In the genomic region with DNA sequence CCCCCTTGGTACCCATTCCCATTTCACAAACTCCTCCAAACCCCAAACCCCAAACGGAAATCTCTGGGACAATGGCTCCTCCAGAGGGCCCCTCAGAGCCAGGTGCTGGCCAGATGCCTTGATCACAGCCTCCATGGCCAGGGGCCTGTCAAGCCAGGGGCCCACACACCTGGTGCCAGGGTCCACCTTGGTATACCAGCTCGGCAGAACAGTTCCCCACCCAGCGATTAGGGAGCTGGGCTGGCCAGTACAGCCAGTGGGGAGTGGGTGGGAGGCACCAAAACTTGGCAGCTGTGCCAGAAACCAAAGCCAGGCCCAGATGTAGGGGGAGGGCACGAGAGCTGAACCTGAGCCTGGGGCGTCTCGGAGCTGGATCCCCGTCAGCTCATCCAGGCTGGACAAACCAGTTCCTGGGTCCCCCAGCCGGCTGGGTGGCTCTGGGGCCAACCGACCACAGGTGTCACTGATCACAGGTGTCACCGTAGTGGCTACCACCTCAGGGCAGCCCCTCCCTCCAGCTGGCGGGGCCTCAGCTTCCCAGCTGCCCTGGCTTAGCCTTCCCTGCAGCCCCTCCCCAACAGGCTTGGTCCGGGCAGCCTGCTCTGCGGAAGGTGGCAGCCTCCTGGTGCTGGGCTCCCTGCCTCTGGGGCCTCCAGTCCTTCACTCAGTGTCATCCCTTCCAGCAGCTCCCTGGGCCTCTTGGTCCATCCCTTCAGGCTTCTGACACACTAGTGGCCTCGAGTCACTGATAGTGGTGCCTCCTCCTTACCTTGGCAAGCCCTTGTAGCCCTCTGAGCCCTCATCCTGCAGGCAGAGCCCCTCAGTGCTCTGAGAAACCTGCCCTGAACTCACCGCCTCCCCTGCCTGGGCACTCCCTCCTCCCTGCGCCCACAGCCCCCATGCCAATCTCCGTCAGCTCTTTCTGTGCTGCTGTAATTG, we compare ENCODE assay signal across 19 cellular contexts. TPM values are rescaled to one million over a fixed set of nuclear protein-coding genes. Genes with fewer than 3 reads are reported as not detected.
A peak's percentile ranks its signal among the peaks of the same experiment; 100 is the strongest.
DNase-seq lines count a peak whose midpoint lies in the region; ATAC-seq, FAIRE-seq and TF ChIP-seq lines count a peak whose summit lies in the region.
"Had no signal": no experiment of that assay in that cellular context is flagged by ENCODE, and none has a peak within 500 bp of the region (broad histone marks: within the 10 kb centered on the region; RNA-seq: fewer than 3 reads in every experiment).

No MANE protein-coding gene starts in this region.

- H3K9me3 ChIP-seq in mammary epithelial cell (replicated peaks; ENCODE audit: insufficient read depth, low read length) (no peaks in the 10 kb centered on the region), K562 (replicated peaks; ENCODE audit: control insufficient read depth, insufficient read depth, low read depth, low read length) (no peaks in the 10 kb centered on the region), Karpas-422 (ENCODE audit: low read length) (no peaks in the 10 kb centered on the region), testis (no peaks in the 10 kb centered on the region)
- H3K9me3 ChIP-seq: esophagus muscularis mucosa, neutrophil had no signal

- BruUV-seq in mammary epithelial cell (replicated peaks; lab: Mats Ljungman, UMichigan) (no TSS peak), K562 (replicated peaks; lab: Mats Ljungman, UMichigan) (no TSS peak)

- no peaks in the 10 kb centered on the region for H3K79me2 ChIP-seq in mammary epithelial cell (ENCODE audit: insufficient read depth, low read length)
- no peaks in the 10 kb centered on the region for H3K79me2 ChIP-seq in K562 (ENCODE audit: control insufficient read depth, insufficient read depth, low read length)
- H3K79me2 ChIP-seq in Karpas-422 (ENCODE audit: low read length) = no peaks in the 10 kb centered on the region

- no peaks in the 10 kb centered on the region for H3K9me3 Mint-ChIP-seq in mesothelial cell of epicardium
- H3K9me3 Mint-ChIP-seq: stimulated activated naive CD8-positive, alpha-beta T cell treated with anti-CD3 and anti-CD28 coated beads, Interleukin-15, amount 100 ng/mL, for 72 hours had no signal

- intact Hi-C loops in mammary epithelial cell (cut with micrococcal nuclease) (no loop called here), K562 (cut with micrococcal nuclease) (no loop called here), testis (cut with DNase I; ENCODE audit: low total_unique reads) (no loop called here)

- no peaks in the 10 kb centered on the region for H3K27me3 Mint-ChIP-seq in mesothelial cell of epicardium (ENCODE audit: low read depth)
- H3K27me3 Mint-ChIP-seq: stimulated activated naive CD8-positive, alpha-beta T cell treated with anti-CD3 and anti-CD28 coated beads, Interleukin-15, amount 100 ng/mL, for 72 hours had no signal

- H3K36me3 Mint-ChIP-seq in mesothelial cell of epicardium = no peaks in the 10 kb centered on the region

- ATAC-seq in K562 (no peak), HG02870 (IDR thresholded peaks at IDR 0.05; ENCODE audit: unreplicated experiment) (no peak)
- ATAC-seq: stimulated activated naive CD8-positive, alpha-beta T cell treated with anti-CD3 and anti-CD28 coated beads, Interleukin-15, amount 100 ng/mL, for 72 hours had no signal

- in situ Hi-C loops in T47D (cut with HindIII; ENCODE audit: low pct_unique_long_range_greater_than_20kb, low sequenced_read_pairs) = no loop called here
- in situ Hi-C loops in mammary epithelial cell (cut with MboI; ENCODE audit: low sequenced_read_pairs in 2 of 2) = no loop called here
- in situ Hi-C loops in K562 (cut with MboI) = no loop called here

- no peak for FAIRE-seq in K562 (lab: Jason Lieb, UNC)

- dilution Hi-C loops in mammary epithelial cell (cut with HindIII; ENCODE audit: low sequenced_read_pairs) = no loop called here

- H4K20me1 ChIP-seq in mammary epithelial cell (ENCODE audit: insufficient read depth, low read length) (no peaks in the 10 kb centered on the region), K562 (replicated peaks; ENCODE audit: control insufficient read depth, insufficient read depth, low read length) (no peaks in the 10 kb centered on the region; the same call in 1 of the 2 replicates), Karpas-422 (ENCODE audit: insufficient read depth, low read depth, low read length) (peaks cover 4% of the 10 kb centered on the region; the same call in 1 of the 2 replicates)

- CTCF ChIA-PET in mammary epithelial cell (lab: Charles Lee; ENCODE audit: low non-redundant PET) = no interaction called here
- CTCF ChIA-PET in K562 (lab: Yijun Ruan, JAX; ENCODE audit: low intra/inter-chr PET ratio) = no interaction called here

- H3K9me1 ChIP-seq in K562 (ENCODE audit: control insufficient read depth, insufficient read depth, low read length) = peaks cover 4% of the 10 kb centered on the region

- no peak for TF ChIP-seq RAD21 in K562 (CRISPR knock-in tag; conservative IDR thresholded peaks at IDR 0.05 in 1 of 2, IDR thresholded peaks at IDR 0.05 in 1 of 2)

- peak overlapping the region; percentile 97 for H3K27ac Mint-ChIP-seq in mesothelial cell of epicardium

- no peaks in the 10 kb centered on the region for H3K9me2 ChIP-seq in Karpas-422 (replicated peaks; ENCODE audit: insufficient read depth, low read length)

- TF ChIP-seq POLR2A in K562 (conservative IDR thresholded peaks at IDR 0.05) (no peak), testis (IDR thresholded peaks at IDR 0.05) (no peak)

- H3K27ac ChIP-seq in mammary epithelial cell (ENCODE audit: insufficient read depth, low read depth, low read length) (no peak overlapping the region), K562 (ENCODE audit: extremely low read depth, low read depth, low read length) (no peak overlapping the region), Karpas-422 (ENCODE audit: low read length) (no peak overlapping the region), testis (no peak overlapping the region)
- H3K27ac ChIP-seq: esophagus muscularis mucosa, neutrophil had no signal

- H3K4me1 Mint-ChIP-seq in mesothelial cell of epicardium = peaks cover 36% of the 10 kb centered on the region

- H3K4me1 ChIP-seq in mammary epithelial cell (ENCODE audit: insufficient read depth, low read length) (no peaks in the 10 kb centered on the region), K562 (replicated peaks in 1 of 2; ENCODE audit: control insufficient read depth in 2 of 2, insufficient read depth in 2 of 2, low read length in 2 of 2) (peaks cover 31 to 80% of the 10 kb centered on the region in 2 experiments), Karpas-422 (ENCODE audit: low read length) (peaks cover 39% of the 10 kb centered on the region), testis (peaks cover 8% of the 10 kb centered on the region)

- no peaks in the 10 kb centered on the region for H3K36me3 ChIP-seq in mammary epithelial cell (ENCODE audit: insufficient read depth, low read length)
- H3K36me3 ChIP-seq in K562 (ENCODE audit: control insufficient read depth, insufficient read depth, low read length) = peaks cover 31% of the 10 kb centered on the region; the same call in 2 of the 3 replicates
- H3K36me3 ChIP-seq in Karpas-422 (ENCODE audit: insufficient read depth, low read length) = no peaks in the 10 kb centered on the region
- no peaks in the 10 kb centered on the region for H3K36me3 ChIP-seq in testis (ENCODE audit: low read depth, missing control alignments)
- H3K36me3 ChIP-seq: esophagus muscularis mucosa, neutrophil had no signal

- TF ChIP-seq CTCF in mammary epithelial cell (conservative IDR thresholded peaks at IDR 0.05 in 1 of 2, IDR thresholded peaks at IDR 0.05 in 1 of 2; ENCODE audit: extremely low read depth in 1 of 2, insufficient read depth in 1 of 2, low read depth in 1 of 2, low read length in 2 of 2) (no peak), K562 (IDR thresholded peaks at IDR 0.05 in 2 of 3, conservative IDR thresholded peaks at IDR 0.05 in 1 of 3; ENCODE audit: insufficient read depth in 2 of 3, low read depth in 1 of 3, low read length in 3 of 3) (no peak), mesothelial cell of epicardium (IDR thresholded peaks at IDR 0.05; ENCODE audit: unreplicated experiment) (no peak), testis (IDR thresholded peaks at IDR 0.05) (no peak)

- H3K27me3 ChIP-seq in mammary epithelial cell (ENCODE audit: insufficient read depth, low read length) (no peaks in the 10 kb centered on the region), K562 (ENCODE audit: control insufficient read depth in 2 of 2, insufficient read depth in 2 of 2, low read length in 2 of 2) (no peaks in the 10 kb centered on the region), Karpas-422 (ENCODE audit: low read length) (no peaks in the 10 kb centered on the region), testis (no peaks in the 10 kb centered on the region)

- H3K9ac ChIP-seq in mammary epithelial cell (ENCODE audit: insufficient read depth, low read length) = no peak overlapping the region
- peak overlapping the region in 1 of 2 experiments; percentile 7; a peak in 2 of 4 replicates for H3K9ac ChIP-seq in K562 (ENCODE audit: insufficient read depth in 1 of 2, low read depth in 2 of 2, low read length in 2 of 2)
- no peak overlapping the region for H3K9ac ChIP-seq in Karpas-422 (ENCODE audit: low read length)

- POLR2A ChIA-PET in K562 (lab: Yijun Ruan, JAX) = interaction anchor here (0.6 to 1.2 kb wide), 7 partner anchors 9 to 669 kb away, joined by 3 to 5 read pairs (median 4); no protein-coding TSS in a partner anchor

- 63% methylated on average over 12 of the region's 17 CpGs for WGBS in mammary epithelial cell (ENCODE audit: low coverage, missing lambda C conversion rate)
- 87% methylated on average over 15 of the region's 17 CpGs for WGBS in K562 (ENCODE audit: insufficient coverage, low coverage, missing lambda C conversion rate)
- 91 to 96% methylated on average over 4 to 16 of the region's 17 CpGs for WGBS in testis, 2 donors

- H3K4me2 ChIP-seq in mammary epithelial cell (ENCODE audit: insufficient read depth, low read depth, low read length) (no peak overlapping the region), K562 (ENCODE audit: insufficient read depth, low read length) (no peak overlapping the region), Karpas-422 (ENCODE audit: low read depth, low read length, poor library complexity, severe bottlenecking) (no peak overlapping the region)

- no peak for TF ChIP-seq EP300 in K562 (IDR thresholded peaks at IDR 0.05; ENCODE audit: low read length)

- peak overlapping the region; percentile 22 for H3K4me3 Mint-ChIP-seq in mesothelial cell of epicardium
- H3K4me3 Mint-ChIP-seq: stimulated activated naive CD8-positive, alpha-beta T cell treated with anti-CD3 and anti-CD28 coated beads, Interleukin-15, amount 100 ng/mL, for 72 hours had no signal

- peak; percentile 87 to 95 for DNase-seq in T47D (ENCODE audit: low read depth in 1 of 2, low spot score in 1 of 2)
- no peak for DNase-seq in mammary epithelial cell
- DNase-seq in K562 (ENCODE audit: extremely low read depth in 1 of 4, low spot score in 3 of 4) = no peak
- DNase-seq in mesothelial cell of epicardium (ENCODE audit: low spot score in 2 of 2, unreplicated experiment in 2 of 2) = no peak
- DNase-seq in Karpas-422 = no peak
- DNase-seq in testis = no peak
- DNase-seq in T-helper 2 cell = no peak
- DNase-seq: activated CD4-positive, CD25-positive, alpha-beta regulatory T cell treated with anti-CD3 and anti-CD28 coated beads, Interleukin-2, amount 50 U/mL, for 72 hours; activated T-cell treated with anti-CD3 and anti-CD28 coated beads for 4 hours; cerebellar nuclear complex; DMS79; NCI-H1092; NCI-H446; OCI-M1; stimulated activated naive CD8-positive, alpha-beta T cell treated with anti-CD3 and anti-CD28 coated beads, Interleukin-15, amount 100 ng/mL, for 72 hours had no signal

- no peak overlapping the region for H3K4me3 ChIP-seq in mammary epithelial cell (replicated peaks in 1 of 3; ENCODE audit: insufficient read depth in 1 of 3, low read depth in 2 of 3, low read length in 3 of 3)
- H3K4me3 ChIP-seq in K562 = no peak overlapping the region
- no peak overlapping the region for H3K4me3 ChIP-seq in Karpas-422 (ENCODE audit: low read length)
- H3K4me3 ChIP-seq in testis = no peak overlapping the region
- H3K4me3 ChIP-seq: esophagus muscularis mucosa, lung had no signal

- H2AFZ ChIP-seq in mammary epithelial cell (ENCODE audit: low read depth, low read length) = no peak overlapping the region
- H2AFZ ChIP-seq in K562 (ENCODE audit: low read depth, low read length) = no peak overlapping the region
- H2AFZ ChIP-seq in Karpas-422 (ENCODE audit: low read length) = no peak overlapping the region

RNA-seq across cellular contexts. Expression of gene RMND5B, which starts 6.6 kb away (rescaled TPM):
- total RNA-seq in mammary epithelial cell (10 to 100 TPM; 15.3 to 23.8 TPM), K562 (2014; rRNA removed) (37.0 and 39.0 TPM in 2 replicates), K562 (2014; rRNA removed; fragmentation: Illumina TruSeq; extraction: Trizol) (16.9 and 21.1 TPM in 2 replicates), K562 (2015; rRNA removed; fragmentation: Illumina TruSeq; extraction: Trizol) (19.2 and 20.3 TPM in 2 replicates), K562 (2021) (53.6 and 54.8 TPM in 2 replicates), mesothelial cell of epicardium (32.6 to 34.5 TPM (median 34.0 TPM) in 3 replicates), testis (100 to 1,000 TPM in 1 of 2 donors, 10 to 100 TPM in 1; 73.0 to 102 TPM)
- polyA plus RNA-seq in mammary epithelial cell (17.1 TPM), K562 (2011; rRNA removed) (54.3 and 57.0 TPM in 2 replicates), K562 (2014; fragmentation: Illumina TruSeq; extraction: Trizol) (28.3 and 36.1 TPM in 2 replicates), K562 (2014; fragmentation: Nextera tagmentation; extraction: Ambion mirVana) (1 to 10 TPM; 2.6 to 4.4 TPM), K562 (2014; rRNA removed) (44.3 and 45.0 TPM in 2 replicates), testis (ENCODE audit: insufficient read depth, low read depth, low replicate concordance) (181 TPM)
- 22.2 TPM for polyA minus RNA-seq in mammary epithelial cell
- total RNA-seq in K562 (2011; cell fraction: chromatin; rRNA removed; ENCODE audit: low replicate concordance) = 123 and 227 TPM in 2 replicates
- total RNA-seq in K562 (2011; cell fraction: nucleolus; rRNA removed) = 112 and 125 TPM in 2 replicates
- 135 and 197 TPM in 2 replicates for total RNA-seq in K562 (2011; cell fraction: nucleoplasm; rRNA removed)
- polyA plus RNA-seq in K562 (2011; cell fraction: cytosol; rRNA removed) = 52.6 and 79.7 TPM in 2 replicates
- 95.5 and 159 TPM in 2 replicates for polyA plus RNA-seq in K562 (2011; cell fraction: nucleus; rRNA removed)
- 47.6 and 49.2 TPM in 2 replicates for polyA plus RNA-seq in K562 (2012)
- polyA minus RNA-seq in K562 (2011; rRNA and poly(A)+ RNA removed) = 39.4 and 55.6 TPM in 2 replicates
- polyA minus RNA-seq in K562 (2011; cell fraction: cytosol; rRNA and poly(A)+ RNA removed) = 23.1 and 24.5 TPM in 2 replicates
- 43.0 and 45.6 TPM in 2 replicates for polyA minus RNA-seq in K562 (2011; cell fraction: nucleus; rRNA and poly(A)+ RNA removed)
- total RNA-seq in Karpas-422 (2014; rRNA removed; shearing (Covaris generic); ENCODE audit: low replicate concordance) = 42.9 and 59.2 TPM in 2 replicates

RNA-seq across cellular contexts. Expression of gene N4BP3, which starts 10.9 kb away (rescaled TPM):
- 1 to 10 TPM in 1 of 2 donors, under 1 TPM in 1; 0.67 to 2.2 TPM for total RNA-seq in mammary epithelial cell
- 0.46 TPM for polyA plus RNA-seq in mammary epithelial cell
- polyA minus RNA-seq in mammary epithelial cell = not detected
- total RNA-seq in K562 (2011; cell fraction: chromatin; rRNA removed; ENCODE audit: low replicate concordance) = 7.7 and 21.3 TPM in 2 replicates
- 14.7 and 14.9 TPM in 2 replicates for total RNA-seq in K562 (2011; cell fraction: nucleolus; rRNA removed)
- 10.3 and 11.8 TPM in 2 replicates for total RNA-seq in K562 (2011; cell fraction: nucleoplasm; rRNA removed)
- total RNA-seq in K562 (2014; rRNA removed) = 6.4 and 7.1 TPM in 2 replicates
- 0.73 and 1.2 TPM in 2 replicates for total RNA-seq in K562 (2014; rRNA removed; fragmentation: Illumina TruSeq; extraction: Trizol)
- total RNA-seq in K562 (2015; rRNA removed; fragmentation: Illumina TruSeq; extraction: Trizol) = 2.4 TPM in 2 replicates
- total RNA-seq in K562 (2021) = 6.6 and 7.0 TPM in 2 replicates
- polyA plus RNA-seq in K562 (2011; rRNA removed) = 3.4 and 3.5 TPM in 2 replicates
- polyA plus RNA-seq in K562 (2011; cell fraction: cytosol; rRNA removed) = 3.6 and 8.3 TPM in 2 replicates
- 7.7 and 13.0 TPM in 2 replicates for polyA plus RNA-seq in K562 (2011; cell fraction: nucleus; rRNA removed)
- polyA plus RNA-seq in K562 (2012) = 3.4 and 4.5 TPM in 2 replicates
- polyA plus RNA-seq in K562 (2014; fragmentation: Illumina TruSeq; extraction: Trizol) = 1.8 and 3.2 TPM in 2 replicates
- under 1 TPM; 0.06 to 0.10 TPM for polyA plus RNA-seq in K562 (2014; fragmentation: Nextera tagmentation; extraction: Ambion mirVana)
- 4.0 and 4.7 TPM in 2 replicates for polyA plus RNA-seq in K562 (2014; rRNA removed)
- 1.9 and 3.2 TPM in 2 replicates for polyA minus RNA-seq in K562 (2011; rRNA and poly(A)+ RNA removed)
- 4.7 and 5.6 TPM in 2 replicates for polyA minus RNA-seq in K562 (2011; cell fraction: cytosol; rRNA and poly(A)+ RNA removed)
- 7.0 and 7.4 TPM in 2 replicates for polyA minus RNA-seq in K562 (2011; cell fraction: nucleus; rRNA and poly(A)+ RNA removed)
- 1.8 to 2.3 TPM (median 2.1 TPM) in 3 replicates for total RNA-seq in mesothelial cell of epicardium
- total RNA-seq in Karpas-422 (2014; rRNA removed; shearing (Covaris generic); ENCODE audit: low replicate concordance) = 1.2 and 4.1 TPM in 2 replicates
- 1 to 10 TPM; 3.2 to 3.6 TPM for total RNA-seq in testis
- polyA plus RNA-seq in testis (ENCODE audit: insufficient read depth, low read depth, low replicate concordance) = 1.4 TPM

RNA-seq across cellular contexts. Expression of gene NHP2, which starts 29.4 kb away (rescaled TPM):
- total RNA-seq in mammary epithelial cell (100 to 1,000 TPM in 1 of 2 donors, 10 to 100 TPM in 1; 72.8 to 152 TPM), K562 (2014; rRNA removed) (559 and 622 TPM in 2 replicates), K562 (2014; rRNA removed; fragmentation: Illumina TruSeq; extraction: Trizol) (128 and 144 TPM in 2 replicates), K562 (2015; rRNA removed; fragmentation: Illumina TruSeq; extraction: Trizol) (255 and 258 TPM in 2 replicates), K562 (2021) (304 and 309 TPM in 2 replicates), mesothelial cell of epicardium (112 to 120 TPM (median 116 TPM) in 3 replicates), testis (100 to 1,000 TPM; 132 to 208 TPM)
- polyA plus RNA-seq in mammary epithelial cell (213 TPM), K562 (2011; rRNA removed) (140 and 146 TPM in 2 replicates), K562 (2014; fragmentation: Illumina TruSeq; extraction: Trizol) (143 and 312 TPM in 2 replicates), K562 (2014; fragmentation: Nextera tagmentation; extraction: Ambion mirVana) (100 to 1,000 TPM in 1 of 2 experiments, 10 to 100 TPM in 1; 52.8 to 124 TPM), K562 (2014; rRNA removed) (302 and 369 TPM in 2 replicates), testis (ENCODE audit: insufficient read depth, low read depth, low replicate concordance) (105 TPM)
- 91.2 TPM for polyA minus RNA-seq in mammary epithelial cell
- total RNA-seq in K562 (2011; cell fraction: chromatin; rRNA removed; ENCODE audit: low replicate concordance) = 43.3 and 92.9 TPM in 2 replicates
- total RNA-seq in K562 (2011; cell fraction: nucleolus; rRNA removed) = 96.6 and 97.4 TPM in 2 replicates
- 76.8 and 91.9 TPM in 2 replicates for total RNA-seq in K562 (2011; cell fraction: nucleoplasm; rRNA removed)
- polyA plus RNA-seq in K562 (2011; cell fraction: cytosol; rRNA removed) = 191 and 212 TPM in 2 replicates
- polyA plus RNA-seq in K562 (2011; cell fraction: nucleus; rRNA removed) = 106 and 110 TPM in 2 replicates
- 178 and 294 TPM in 2 replicates for polyA plus RNA-seq in K562 (2012)
- polyA minus RNA-seq in K562 (2011; rRNA and poly(A)+ RNA removed) = 66.3 and 75.7 TPM in 2 replicates
- 79.6 and 136 TPM in 2 replicates for polyA minus RNA-seq in K562 (2011; cell fraction: cytosol; rRNA and poly(A)+ RNA removed)
- 44.0 and 63.9 TPM in 2 replicates for polyA minus RNA-seq in K562 (2011; cell fraction: nucleus; rRNA and poly(A)+ RNA removed)
- total RNA-seq in Karpas-422 (2014; rRNA removed; shearing (Covaris generic); ENCODE audit: low replicate concordance) = 264 and 330 TPM in 2 replicates

Comparison
In these comparisons a context has a peak if more than half of its experiments do, and no peak if none do; other contexts are left out.
1. DNase-seq: peak in T47D (2 of 2); none in mammary epithelial cell (single experiment), K562 (0 of 4), mesothelial cell of epicardium (0 of 2), Karpas-422 (single experiment), testis (single experiment) and T-helper 2 cell (0 of 5).